Comparison of ENCODE assay signal across 13 cellular contexts in genomic region chr14:51977075-51977474, GRCh38. TPM values are rescaled to one million over a fixed set of nuclear protein-coding genes. Genes with fewer than 3 reads are reported as not detected.
DNase-seq lines count a peak whose midpoint lies in the region; ATAC-seq and TF ChIP-seq lines count a peak whose summit lies in the region.
"Had no signal": no experiment of that assay in that cellular context is flagged by ENCODE, and none has a peak within 500 bp of the region (broad histone marks: within the 10 kb centered on the region; RNA-seq: fewer than 3 reads in every experiment).

No MANE protein-coding gene starts in this region.

- no peaks in the 10 kb centered on the region for H3K36me3 Mint-ChIP-seq in mesothelial cell of epicardium
- H3K36me3 Mint-ChIP-seq: CD4-positive, CD25-positive, alpha-beta regulatory T cell had no signal

- DNase-seq in right cardiac atrium: peak; percentile 14 to 61 (median 54)
- DNase-seq in Right ventricle myocardium inferior (ENCODE audit: missing footprints): no peak
- DNase-seq in fibroblast of pulmonary artery (ENCODE audit: low read depth): peak; percentile 52
- no peak for DNase-seq in mesothelial cell of epicardium (ENCODE audit: low spot score in 2 of 2, unreplicated experiment in 2 of 2)
- DNase-seq in substantia nigra (lab: John Stamatoyannopoulos, UW): no peak
- DNase-seq: ACHN; CD4-positive, CD25-positive, alpha-beta regulatory T cell; DMS 273 treated with DMSO at 0.1 percent for 48 hours had no signal

- H3K27ac ChIP-seq in right cardiac atrium (ENCODE audit: low read length) (no peak overlapping the region), substantia nigra (ENCODE audit: low read depth, low read length, poor library complexity, severe bottlenecking) (no peak overlapping the region)
- H3K27ac ChIP-seq: BLaER1 treated with 17β-estradiol and CSF1 and Interleukin-3, amounts not matched to agents 10 nM and 100 nM; HL-60 had no signal

- peak overlapping the region; percentile 61 for H3K27ac Mint-ChIP-seq in mesothelial cell of epicardium
- H3K27ac Mint-ChIP-seq: CD4-positive, CD25-positive, alpha-beta regulatory T cell had no signal

- TF ChIP-seq CTCF in fibroblast of pulmonary artery (IDR thresholded peaks at IDR 0.05; ENCODE audit: low read length, missing control alignments) (no peak), mesothelial cell of epicardium (IDR thresholded peaks at IDR 0.05; ENCODE audit: unreplicated experiment) (no peak)

- H3K9me3 Mint-ChIP-seq in mesothelial cell of epicardium: no peaks in the 10 kb centered on the region

- intact Hi-C loops in right cardiac atrium (cut with DNase I) (loop anchor here in 2 of 4 donors (10.0 kb wide), 2 partner anchors 102 to 172 kb away; no protein-coding TSS in a partner anchor), Right ventricle myocardium inferior (cut with DNase I) (loop anchor here (5.0 kb wide), 2 partner anchors 115 to 195 kb away; partner anchors contain the start of gene GNG2)

- H3K4me3 ChIP-seq in right cardiac atrium (ENCODE audit: low read length): no peak overlapping the region
- no peak overlapping the region for H3K4me3 ChIP-seq in fibroblast of pulmonary artery (replicated peaks; ENCODE audit: low read depth, low read length)
- H3K4me3 ChIP-seq: BLaER1 treated with 17β-estradiol and CSF1 and Interleukin-3, amounts not matched to agents 10 nM and 100 nM; HAP-1 had no signal

- no peak overlapping the region for H3K4me3 Mint-ChIP-seq in mesothelial cell of epicardium
- H3K4me3 Mint-ChIP-seq: CD4-positive, CD25-positive, alpha-beta regulatory T cell had no signal

- H3K4me1 Mint-ChIP-seq in mesothelial cell of epicardium: peaks cover 6% of the 10 kb centered on the region

- WGBS in right cardiac atrium: 62% methylated on average over 5 of the region's 5 CpGs

- no peaks in the 10 kb centered on the region for H3K9me3 ChIP-seq in right cardiac atrium (ENCODE audit: control insufficient read depth, low read length)
- H3K9me3 ChIP-seq: BLaER1 treated with 17β-estradiol and CSF1 and Interleukin-3, amounts not matched to agents 10 nM and 100 nM; HAP-1 had no signal

- H3K27me3 ChIP-seq in right cardiac atrium (ENCODE audit: control insufficient read depth, insufficient read depth): no peaks in the 10 kb centered on the region
- H3K27me3 ChIP-seq: BLaER1 treated with 17β-estradiol and CSF1 and Interleukin-3, amounts not matched to agents 10 nM and 100 nM had no signal

- peak; percentile 42 to 46 for ATAC-seq in right cardiac atrium
- no peak for ATAC-seq in Right ventricle myocardium inferior
- ATAC-seq in HG03565 (IDR thresholded peaks at IDR 0.05; ENCODE audit: unreplicated experiment): no peak
- ATAC-seq in HG03095 (IDR thresholded peaks at IDR 0.05; ENCODE audit: unreplicated experiment): no peak

- H3K4me1 ChIP-seq in right cardiac atrium (ENCODE audit: control insufficient read depth, insufficient read depth, low read length): no peaks in the 10 kb centered on the region
- H3K4me1 ChIP-seq: HAP-1 had no signal

- H3K27me3 Mint-ChIP-seq in mesothelial cell of epicardium (ENCODE audit: low read depth): peaks cover 26% of the 10 kb centered on the region

RNA-seq across cellular contexts. Expression of gene RTRAF, which starts 12.3 kb away (rescaled TPM):
- total RNA-seq in right cardiac atrium: 100 to 1,000 TPM; 160 to 217 (median 190) TPM
- polyA plus RNA-seq in right cardiac atrium: 190 TPM
- total RNA-seq in Right ventricle myocardium inferior: 276 TPM
- total RNA-seq in mesothelial cell of epicardium: 183 to 197 TPM (median 193 TPM) in 3 replicates

Comparison
In these comparisons a context has a peak if more than half of its experiments do, and no peak if none do; other contexts are left out.
1. ATAC-seq: peak in right cardiac atrium (2 of 2); none in Right ventricle myocardium inferior (single experiment), HG03565 (single experiment) and HG03095 (single experiment).
2. DNase-seq: peak in right cardiac atrium (3 of 3) and fibroblast of pulmonary artery (single experiment); none in Right ventricle myocardium inferior (single experiment), mesothelial cell of epicardium (0 of 2) and substantia nigra (0 of 49).